ENCODE assay signal across 10 cellular contexts in the genomic region with DNA sequence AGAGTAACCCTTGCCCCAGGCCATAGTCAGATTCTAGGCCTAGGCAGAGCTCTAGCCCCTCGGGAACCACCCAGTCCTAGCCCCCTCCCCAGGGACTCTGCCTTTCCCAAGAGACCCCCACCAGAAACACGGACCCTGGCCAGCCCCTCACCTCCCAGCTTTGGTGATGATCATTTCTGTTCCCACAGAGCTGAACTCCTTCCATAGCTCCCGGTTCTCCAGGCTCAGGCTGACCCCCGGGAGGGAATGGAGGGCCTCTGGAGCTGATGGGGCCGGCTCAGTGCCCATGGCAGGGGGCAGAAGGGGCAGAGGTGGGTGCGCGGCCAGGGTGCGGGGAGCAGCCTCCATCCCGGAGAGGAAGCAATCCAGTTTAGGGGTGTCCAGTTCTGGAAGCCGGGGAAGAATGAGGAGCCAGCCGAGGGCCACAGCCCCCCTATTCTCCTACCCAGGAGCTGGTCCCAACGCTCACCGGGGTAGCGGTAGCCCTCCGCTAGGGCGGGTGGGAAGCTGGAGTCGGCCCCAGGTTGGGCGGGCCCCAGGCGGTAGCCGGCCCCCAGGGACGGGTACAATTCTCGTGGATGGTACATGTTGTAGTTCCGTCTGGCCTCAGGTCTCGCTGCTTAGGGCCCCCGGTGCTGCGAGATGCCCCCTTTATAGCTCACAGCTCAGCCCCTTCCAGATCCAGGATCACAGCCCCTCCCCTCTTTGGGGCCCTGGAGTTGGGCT. TPM values are rescaled to one million over a fixed set of nuclear protein-coding genes. Genes with fewer than 3 reads are reported as not detected.
DNase-seq lines count a peak whose midpoint lies in the region; ATAC-seq, FAIRE-seq and TF ChIP-seq lines count a peak whose summit lies in the region.
"Had no signal": no experiment of that assay in that cellular context is flagged by ENCODE, and none has a peak within 500 bp of the region (broad histone marks: within the 10 kb centered on the region; RNA-seq: fewer than 3 reads in every experiment).

No MANE protein-coding gene starts in this region.

- no TSS peak for BruUV-seq in HepG2 (replicated peaks; lab: Mats Ljungman, UMichigan)

- in situ Hi-C loops in HepG2 (cut with HindIII; ENCODE audit: extremely low pct_ligation_motif_present, low pct_unique_long_range_greater_than_20kb), result loop anchor here (25.0 kb wide), 1 partner anchor 547 kb away; no protein-coding TSS in a partner anchor

- H3K4me1 ChIP-seq in HepG2 (ENCODE audit: insufficient read depth, low read length) (peaks cover 69% of the 10 kb centered on the region), suprapubic skin (peaks cover 67% of the 10 kb centered on the region)

- no peak for ATAC-seq in HepG2
- no peak for ATAC-seq in HG03139 (IDR thresholded peaks at IDR 0.05; ENCODE audit: unreplicated experiment)

- 69% methylated on average over 22 of the region's 26 CpGs for WGBS in HepG2 (ENCODE audit: low lambda C conversion rate)
- WGBS in suprapubic skin, result 73% methylated on average over 14 of the region's 26 CpGs

- no peak for DNase-seq in T-helper 2 cell treated with Interferon-gamma antibody and Interleukin-4, amounts not matched to agents 5 μg/mL and 100 μg/mL, for 36 hours (ENCODE audit: low spot score)
- DNase-seq in T-helper 2 cell (no peak), HepG2 (ENCODE audit: low spot score) (no peak), suprapubic skin (ENCODE audit: low spot score in 2 of 2) (peak in 1 of 2 donors; percentile 72), foreskin fibroblast (no peak), SW480 (ENCODE audit: low spot score) (no peak)
- DNase-seq: NCI-H748 treated with DMSO at 0.1 percent for 48 hours had no signal

- POLR2A ChIA-PET in HepG2 (lab: Yijun Ruan, JAX), result interaction anchor here (0.7 to 6.0 kb wide), 11 partner anchors 9 to 93 kb away, joined by 3 to 120 read pairs (median 14); a partner anchor contains a TSS

- H3K27ac Mint-ChIP-seq in T-helper 2 cell treated with Interferon-gamma antibody and Interleukin-4, amounts not matched to agents 5 μg/mL and 100 μg/mL, for 36 hours, result peak overlapping the region; percentile 66
- H3K27ac Mint-ChIP-seq in activated naive CD8-positive, alpha-beta T cell, result peak overlapping the region; percentile 79

- CTCF ChIA-PET in HepG2 (lab: Yijun Ruan, JAX; ENCODE audit: low intra/inter-chr PET ratio, low total read pairs), result no interaction called here

- no peak for FAIRE-seq in HepG2 (lab: Jason Lieb, UNC)
- FAIRE-seq: islet of Langerhans had no signal

- H3K9ac ChIP-seq in HepG2 (ENCODE audit: insufficient read depth, low read depth, low read length), result no peak overlapping the region; the same call in 1 of the 2 replicates

- TF ChIP-seq POLR2A in HepG2 (IDR thresholded peaks at IDR 0.05; ENCODE audit: insufficient read depth in 1 of 2, low read depth in 2 of 2, low read length in 2 of 2), result no peak
- TF ChIP-seq POLR2A in suprapubic skin (IDR thresholded peaks at IDR 0.05), result no peak

- H3K79me2 ChIP-seq in HepG2 (ENCODE audit: insufficient read depth, low read length), result no peaks in the 10 kb centered on the region

- no peak for TF ChIP-seq RAD21 in HepG2 (CRISPR knock-in tag; IDR thresholded peaks at IDR 0.05)

- H3K27me3 ChIP-seq in HepG2 (ENCODE audit: control insufficient read depth in 1 of 2, insufficient read depth in 2 of 2, low read length in 2 of 2) (no peaks in the 10 kb centered on the region; a peak in 1 of 5 replicates), suprapubic skin (no peaks in the 10 kb centered on the region)

- H3K9me3 Mint-ChIP-seq in T-helper 2 cell treated with Interferon-gamma antibody and Interleukin-4, amounts not matched to agents 5 μg/mL and 100 μg/mL, for 36 hours, result no peaks in the 10 kb centered on the region
- H3K9me3 Mint-ChIP-seq in activated naive CD8-positive, alpha-beta T cell (ENCODE audit: low read depth), result no peaks in the 10 kb centered on the region

- no peaks in the 10 kb centered on the region for H3K27me3 Mint-ChIP-seq in T-helper 2 cell treated with Interferon-gamma antibody and Interleukin-4, amounts not matched to agents 5 μg/mL and 100 μg/mL, for 36 hours (ENCODE audit: low read depth)
- H3K27me3 Mint-ChIP-seq in activated naive CD8-positive, alpha-beta T cell, result no peaks in the 10 kb centered on the region

- peaks cover 40% of the 10 kb centered on the region for H3K4me1 Mint-ChIP-seq in T-helper 2 cell treated with Interferon-gamma antibody and Interleukin-4, amounts not matched to agents 5 μg/mL and 100 μg/mL, for 36 hours (ENCODE audit: low read depth)
- H3K4me1 Mint-ChIP-seq in activated naive CD8-positive, alpha-beta T cell (ENCODE audit: low read depth), result peaks cover 46% of the 10 kb centered on the region

- H3K4me2 ChIP-seq in HepG2 (ENCODE audit: low read depth, low read length), result peak overlapping the region; percentile 95

- H4K20me1 ChIP-seq in HepG2 (ENCODE audit: insufficient read depth, low read length), result no peaks in the 10 kb centered on the region

- no peak overlapping the region for H2AFZ ChIP-seq in HepG2 (ENCODE audit: low read length)

- TF ChIP-seq CTCF in HepG2 (CRISPR knock-in tag; IDR thresholded peaks at IDR 0.05) (no peak), suprapubic skin (IDR thresholded peaks at IDR 0.05) (no peak), foreskin fibroblast (IDR thresholded peaks at IDR 0.05; ENCODE audit: low read depth, low read length) (no peak)

- peaks cover 0 to under 1% of the 10 kb centered on the region in 2 experiments; a peak in 1 of 5 replicates for H3K36me3 ChIP-seq in HepG2 (replicated peaks in 1 of 2; ENCODE audit: control insufficient read depth in 1 of 2, insufficient read depth in 2 of 2, low read length in 2 of 2)
- H3K36me3 ChIP-seq in suprapubic skin, result peaks cover 20% of the 10 kb centered on the region

- no peak overlapping the region for H3K27ac ChIP-seq in HepG2 (ENCODE audit: extremely low read length, insufficient read depth, low read length)
- peak overlapping the region; percentile 82 for H3K27ac ChIP-seq in suprapubic skin

- TF ChIP-seq EP300 in HepG2 (IDR thresholded peaks at IDR 0.05; ENCODE audit: low read depth in 2 of 2, low read length in 2 of 2) (no peak), HepG2 (CRISPR knock-in tag; IDR thresholded peaks at IDR 0.05; ENCODE audit: borderline replicate concordance) (no peak), suprapubic skin (IDR thresholded peaks at IDR 0.05) (no peak)

- H3K9me3 ChIP-seq in HepG2 (ENCODE audit: low read length), result no peaks in the 10 kb centered on the region
- no peaks in the 10 kb centered on the region for H3K9me3 ChIP-seq in suprapubic skin

- H3K36me3 Mint-ChIP-seq in T-helper 2 cell treated with Interferon-gamma antibody and Interleukin-4, amounts not matched to agents 5 μg/mL and 100 μg/mL, for 36 hours (ENCODE audit: low read depth), result peaks cover 25% of the 10 kb centered on the region
- no peaks in the 10 kb centered on the region for H3K36me3 Mint-ChIP-seq in activated naive CD8-positive, alpha-beta T cell

- H3K4me3 ChIP-seq in HepG2 (replicated peaks in 1 of 3; ENCODE audit: insufficient read depth in 1 of 3, low read depth in 2 of 3, low read length in 3 of 3) (peak overlapping the region; percentile 38 to 78 (median 59); a peak in 4 of 6 replicates), suprapubic skin (peak overlapping the region; percentile 67), foreskin fibroblast (ENCODE audit: low read depth in 1 of 2, low read length in 2 of 2) (no peak overlapping the region)

- H3K4me3 Mint-ChIP-seq in T-helper 2 cell treated with Interferon-gamma antibody and Interleukin-4, amounts not matched to agents 5 μg/mL and 100 μg/mL, for 36 hours, result peak overlapping the region; percentile 47
- H3K4me3 Mint-ChIP-seq in activated naive CD8-positive, alpha-beta T cell, result peak overlapping the region; percentile 64

- intact Hi-C loops in HepG2 (cut with micrococcal nuclease; ENCODE audit: unreplicated experiment), result no loop called here

RNA-seq across cellular contexts. Expression of a gene that starts 1.0 kb away (rescaled TPM):
- total RNA-seq in HepG2 (2016; rRNA removed; fragmentation: Illumina TruSeq; extraction: Trizol), result 0.24 TPM in 1 of 2 replicates, not detected in the other
- total RNA-seq in HepG2 (2016; cell fraction: cytosol; rRNA removed; fragmentation: Illumina TruSeq; extraction: Trizol; ENCODE audit: low read depth), result 0.09 and 0.20 TPM in 2 replicates
- total RNA-seq in HepG2 (2016; cell fraction: insoluble cytoplasmic fraction; rRNA removed; fragmentation: Illumina TruSeq; extraction: Trizol), result 0.16 and 0.37 TPM in 2 replicates
- total RNA-seq in HepG2 (2016; cell fraction: membrane; rRNA removed; fragmentation: Illumina TruSeq; extraction: Trizol), result 0.21 and 0.22 TPM in 2 replicates
- total RNA-seq in HepG2 (2016; cell fraction: nucleus; rRNA removed; fragmentation: Illumina TruSeq; extraction: Trizol), result 0.25 and 0.47 TPM in 2 replicates
- polyA plus RNA-seq in HepG2 (2011; rRNA removed), result 0.42 and 0.51 TPM in 2 replicates
- 0.08 and 0.24 TPM in 2 replicates for polyA plus RNA-seq in HepG2 (2011; cell fraction: cytosol; rRNA removed)
- polyA plus RNA-seq in HepG2 (2011; cell fraction: nucleus; rRNA removed), result 1.6 and 1.8 TPM in 2 replicates
- 0.36 and 0.44 TPM in 2 replicates for polyA plus RNA-seq in HepG2 (2012)
- 0.35 and 0.51 TPM in 2 replicates for polyA plus RNA-seq in HepG2 (2016; cell fraction: cytosol; fragmentation: Illumina TruSeq; extraction: Trizol; ENCODE audit: low read depth)
- 0.25 and 0.34 TPM in 2 replicates for polyA plus RNA-seq in HepG2 (2016; cell fraction: insoluble cytoplasmic fraction; fragmentation: Illumina TruSeq; extraction: Trizol; ENCODE audit: low read depth)
- 0.39 and 0.63 TPM in 2 replicates for polyA plus RNA-seq in HepG2 (2016; cell fraction: membrane; fragmentation: Illumina TruSeq; extraction: Trizol; ENCODE audit: low read depth)
- 0.78 and 1.4 TPM in 2 replicates for polyA plus RNA-seq in HepG2 (2016; cell fraction: nucleus; fragmentation: Illumina TruSeq; extraction: Trizol; ENCODE audit: insufficient read depth, low read depth)
- 1.1 TPM in 1 of 2 replicates, not detected in the other for polyA minus RNA-seq in HepG2 (2011; rRNA and poly(A)+ RNA removed; ENCODE audit: low replicate concordance)
- not detected in 2 replicates for polyA minus RNA-seq in HepG2 (2011; cell fraction: cytosol; rRNA and poly(A)+ RNA removed)
- polyA minus RNA-seq in HepG2 (2011; cell fraction: nucleus; rRNA and poly(A)+ RNA removed), result 0.39 and 0.62 TPM in 2 replicates
- total RNA-seq in suprapubic skin, result 1 to 10 TPM; 2.7 to 7.6 (median 4.7) TPM

RNA-seq across cellular contexts. Expression of a gene that starts 5.2 kb away (rescaled TPM):
- total RNA-seq in HepG2 (2016; rRNA removed; fragmentation: Illumina TruSeq; extraction: Trizol) (4.8 and 5.4 TPM in 2 replicates), suprapubic skin (100 to 1,000 TPM; 138 to 197 (median 195) TPM)
- 15.6 and 18.9 TPM in 2 replicates for total RNA-seq in HepG2 (2016; cell fraction: cytosol; rRNA removed; fragmentation: Illumina TruSeq; extraction: Trizol; ENCODE audit: low read depth)
- 3.6 and 7.4 TPM in 2 replicates for total RNA-seq in HepG2 (2016; cell fraction: insoluble cytoplasmic fraction; rRNA removed; fragmentation: Illumina TruSeq; extraction: Trizol)
- total RNA-seq in HepG2 (2016; cell fraction: membrane; rRNA removed; fragmentation: Illumina TruSeq; extraction: Trizol), result 16.8 and 17.0 TPM in 2 replicates
- total RNA-seq in HepG2 (2016; cell fraction: nucleus; rRNA removed; fragmentation: Illumina TruSeq; extraction: Trizol), result 3.7 and 3.9 TPM in 2 replicates
- 47.0 and 63.6 TPM in 2 replicates for polyA plus RNA-seq in HepG2 (2011; rRNA removed)
- 39.4 and 54.7 TPM in 2 replicates for polyA plus RNA-seq in HepG2 (2011; cell fraction: cytosol; rRNA removed)
- polyA plus RNA-seq in HepG2 (2011; cell fraction: nucleus; rRNA removed), result 83.9 and 94.9 TPM in 2 replicates
- polyA plus RNA-seq in HepG2 (2012), result 69.8 and 96.9 TPM in 2 replicates
- 32.9 and 34.4 TPM in 2 replicates for polyA plus RNA-seq in HepG2 (2016; cell fraction: cytosol; fragmentation: Illumina TruSeq; extraction: Trizol; ENCODE audit: low read depth)
- polyA plus RNA-seq in HepG2 (2016; cell fraction: insoluble cytoplasmic fraction; fragmentation: Illumina TruSeq; extraction: Trizol; ENCODE audit: low read depth), result 7.4 and 9.0 TPM in 2 replicates
- polyA plus RNA-seq in HepG2 (2016; cell fraction: membrane; fragmentation: Illumina TruSeq; extraction: Trizol; ENCODE audit: low read depth), result 23.4 and 24.5 TPM in 2 replicates
- polyA plus RNA-seq in HepG2 (2016; cell fraction: nucleus; fragmentation: Illumina TruSeq; extraction: Trizol; ENCODE audit: insufficient read depth, low read depth), result 12.2 and 14.9 TPM in 2 replicates
- polyA minus RNA-seq in HepG2 (2011; rRNA and poly(A)+ RNA removed; ENCODE audit: low replicate concordance), result 4.9 and 32.0 TPM in 2 replicates
- polyA minus RNA-seq in HepG2 (2011; cell fraction: cytosol; rRNA and poly(A)+ RNA removed), result 14.5 and 16.8 TPM in 2 replicates
- 7.6 and 11.2 TPM in 2 replicates for polyA minus RNA-seq in HepG2 (2011; cell fraction: nucleus; rRNA and poly(A)+ RNA removed)

RNA-seq across cellular contexts. Expression of a gene that starts 15.0 kb away (rescaled TPM):
- 176 and 177 TPM in 2 replicates for total RNA-seq in HepG2 (2016; rRNA removed; fragmentation: Illumina TruSeq; extraction: Trizol)
- 65.7 and 77.2 TPM in 2 replicates for total RNA-seq in HepG2 (2016; cell fraction: cytosol; rRNA removed; fragmentation: Illumina TruSeq; extraction: Trizol; ENCODE audit: low read depth)
- 171 and 181 TPM in 2 replicates for total RNA-seq in HepG2 (2016; cell fraction: insoluble cytoplasmic fraction; rRNA removed; fragmentation: Illumina TruSeq; extraction: Trizol)
- 128 and 142 TPM in 2 replicates for total RNA-seq in HepG2 (2016; cell fraction: membrane; rRNA removed; fragmentation: Illumina TruSeq; extraction: Trizol)
- 74.9 and 87.3 TPM in 2 replicates for total RNA-seq in HepG2 (2016; cell fraction: nucleus; rRNA removed; fragmentation: Illumina TruSeq; extraction: Trizol)
- polyA plus RNA-seq in HepG2 (2011; rRNA removed), result 220 and 272 TPM in 2 replicates
- polyA plus RNA-seq in HepG2 (2011; cell fraction: cytosol; rRNA removed), result 258 and 302 TPM in 2 replicates
- polyA plus RNA-seq in HepG2 (2011; cell fraction: nucleus; rRNA removed), result 210 and 223 TPM in 2 replicates
- polyA plus RNA-seq in HepG2 (2012), result 137 and 191 TPM in 2 replicates
- 74.4 and 81.5 TPM in 2 replicates for polyA plus RNA-seq in HepG2 (2016; cell fraction: cytosol; fragmentation: Illumina TruSeq; extraction: Trizol; ENCODE audit: low read depth)
- 211 and 227 TPM in 2 replicates for polyA plus RNA-seq in HepG2 (2016; cell fraction: insoluble cytoplasmic fraction; fragmentation: Illumina TruSeq; extraction: Trizol; ENCODE audit: low read depth)
- 119 and 131 TPM in 2 replicates for polyA plus RNA-seq in HepG2 (2016; cell fraction: membrane; fragmentation: Illumina TruSeq; extraction: Trizol; ENCODE audit: low read depth)
- polyA plus RNA-seq in HepG2 (2016; cell fraction: nucleus; fragmentation: Illumina TruSeq; extraction: Trizol; ENCODE audit: insufficient read depth, low read depth), result 198 and 202 TPM in 2 replicates
- 448 and 594 TPM in 2 replicates for polyA minus RNA-seq in HepG2 (2011; rRNA and poly(A)+ RNA removed; ENCODE audit: low replicate concordance)
- 140 and 151 TPM in 2 replicates for polyA minus RNA-seq in HepG2 (2011; cell fraction: cytosol; rRNA and poly(A)+ RNA removed)
- 46.2 and 53.8 TPM in 2 replicates for polyA minus RNA-seq in HepG2 (2011; cell fraction: nucleus; rRNA and poly(A)+ RNA removed)
- total RNA-seq in suprapubic skin, result 10 to 100 TPM; 52.0 to 66.0 (median 61.2) TPM

RNA-seq across cellular contexts. Expression of a gene that starts 22.6 kb away (rescaled TPM):
- total RNA-seq in HepG2 (2016; rRNA removed; fragmentation: Illumina TruSeq; extraction: Trizol) (14.3 and 20.6 TPM in 2 replicates), suprapubic skin (10 to 100 TPM in 3 of 4 donors, 1 to 10 TPM in 1; 8.7 to 40.0 (median 12.5) TPM)
- total RNA-seq in HepG2 (2016; cell fraction: cytosol; rRNA removed; fragmentation: Illumina TruSeq; extraction: Trizol; ENCODE audit: low read depth), result 77.8 and 81.7 TPM in 2 replicates
- 18.6 and 20.5 TPM in 2 replicates for total RNA-seq in HepG2 (2016; cell fraction: insoluble cytoplasmic fraction; rRNA removed; fragmentation: Illumina TruSeq; extraction: Trizol)
- 48.3 and 54.4 TPM in 2 replicates for total RNA-seq in HepG2 (2016; cell fraction: membrane; rRNA removed; fragmentation: Illumina TruSeq; extraction: Trizol)
- 7.6 and 12.3 TPM in 2 replicates for total RNA-seq in HepG2 (2016; cell fraction: nucleus; rRNA removed; fragmentation: Illumina TruSeq; extraction: Trizol)
- 18.7 and 21.2 TPM in 2 replicates for polyA plus RNA-seq in HepG2 (2011; rRNA removed)
- 12.2 and 14.1 TPM in 2 replicates for polyA plus RNA-seq in HepG2 (2011; cell fraction: cytosol; rRNA removed)
- 55.4 and 67.8 TPM in 2 replicates for polyA plus RNA-seq in HepG2 (2011; cell fraction: nucleus; rRNA removed)
- polyA plus RNA-seq in HepG2 (2012), result 10.4 and 27.8 TPM in 2 replicates
- polyA plus RNA-seq in HepG2 (2016; cell fraction: cytosol; fragmentation: Illumina TruSeq; extraction: Trizol; ENCODE audit: low read depth), result 113 and 123 TPM in 2 replicates
- polyA plus RNA-seq in HepG2 (2016; cell fraction: insoluble cytoplasmic fraction; fragmentation: Illumina TruSeq; extraction: Trizol; ENCODE audit: low read depth), result 19.3 and 21.1 TPM in 2 replicates
- polyA plus RNA-seq in HepG2 (2016; cell fraction: membrane; fragmentation: Illumina TruSeq; extraction: Trizol; ENCODE audit: low read depth), result 79.9 and 83.9 TPM in 2 replicates
- 23.3 and 24.8 TPM in 2 replicates for polyA plus RNA-seq in HepG2 (2016; cell fraction: nucleus; fragmentation: Illumina TruSeq; extraction: Trizol; ENCODE audit: insufficient read depth, low read depth)
- polyA minus RNA-seq in HepG2 (2011; rRNA and poly(A)+ RNA removed; ENCODE audit: low replicate concordance), result 11.3 and 12.4 TPM in 2 replicates
- polyA minus RNA-seq in HepG2 (2011; cell fraction: cytosol; rRNA and poly(A)+ RNA removed), result 4.6 and 9.4 TPM in 2 replicates
- 8.9 and 9.7 TPM in 2 replicates for polyA minus RNA-seq in HepG2 (2011; cell fraction: nucleus; rRNA and poly(A)+ RNA removed)

RNA-seq across cellular contexts. Expression of a gene that starts 25.2 kb away (rescaled TPM):
- total RNA-seq in HepG2 (2016; rRNA removed; fragmentation: Illumina TruSeq; extraction: Trizol), result 925 and 999 TPM in 2 replicates
- 363 and 383 TPM in 2 replicates for total RNA-seq in HepG2 (2016; cell fraction: cytosol; rRNA removed; fragmentation: Illumina TruSeq; extraction: Trizol; ENCODE audit: low read depth)
- 919 and 949 TPM in 2 replicates for total RNA-seq in HepG2 (2016; cell fraction: insoluble cytoplasmic fraction; rRNA removed; fragmentation: Illumina TruSeq; extraction: Trizol)
- 400 and 482 TPM in 2 replicates for total RNA-seq in HepG2 (2016; cell fraction: membrane; rRNA removed; fragmentation: Illumina TruSeq; extraction: Trizol)
- 406 and 421 TPM in 2 replicates for total RNA-seq in HepG2 (2016; cell fraction: nucleus; rRNA removed; fragmentation: Illumina TruSeq; extraction: Trizol)
- 1,884 and 1,912 TPM in 2 replicates for polyA plus RNA-seq in HepG2 (2011; rRNA removed)
- polyA plus RNA-seq in HepG2 (2011; cell fraction: cytosol; rRNA removed), result 1,982 and 2,786 TPM in 2 replicates
- polyA plus RNA-seq in HepG2 (2011; cell fraction: nucleus; rRNA removed), result 1,265 and 1,338 TPM in 2 replicates
- polyA plus RNA-seq in HepG2 (2012), result 2,541 and 2,865 TPM in 2 replicates
- 565 and 614 TPM in 2 replicates for polyA plus RNA-seq in HepG2 (2016; cell fraction: cytosol; fragmentation: Illumina TruSeq; extraction: Trizol; ENCODE audit: low read depth)
- 1,258 and 1,452 TPM in 2 replicates for polyA plus RNA-seq in HepG2 (2016; cell fraction: insoluble cytoplasmic fraction; fragmentation: Illumina TruSeq; extraction: Trizol; ENCODE audit: low read depth)
- 559 and 571 TPM in 2 replicates for polyA plus RNA-seq in HepG2 (2016; cell fraction: membrane; fragmentation: Illumina TruSeq; extraction: Trizol; ENCODE audit: low read depth)
- polyA plus RNA-seq in HepG2 (2016; cell fraction: nucleus; fragmentation: Illumina TruSeq; extraction: Trizol; ENCODE audit: insufficient read depth, low read depth), result 791 and 794 TPM in 2 replicates
- polyA minus RNA-seq in HepG2 (2011; rRNA and poly(A)+ RNA removed; ENCODE audit: low replicate concordance), result 1,277 and 3,284 TPM in 2 replicates
- polyA minus RNA-seq in HepG2 (2011; cell fraction: cytosol; rRNA and poly(A)+ RNA removed), result 1,933 and 2,188 TPM in 2 replicates
- 380 and 520 TPM in 2 replicates for polyA minus RNA-seq in HepG2 (2011; cell fraction: nucleus; rRNA and poly(A)+ RNA removed)
- 100 to 1,000 TPM; 794 to 967 (median 870) TPM for total RNA-seq in suprapubic skin

Comparison
In these comparisons a context has a peak if more than half of its experiments do, and no peak if none do; other contexts are left out.
1. H3K4me3 ChIP-seq: peak in HepG2 (3 of 3) and suprapubic skin (single experiment); none in foreskin fibroblast (0 of 2).
2. RNA of a gene that starts 5.2 kb away (total RNA-seq): 138 to 197 TPM in suprapubic skin; 3.6 to 18.9 TPM in HepG2; every median in the first group is over 4 times any median in the second.